ENCODE assay signal across 1 cellular context in genomic region chr9:101354765-101355708, GRCh38.
TF ChIP-seq lines count a peak whose summit lies in the region.

No MANE protein-coding gene starts in this region.

TF ChIP-seq in HepG2, 621 proteins besides CTCF, POLR2A, EP300 and RAD21 (continued from another document and continues in another):
- TF ChIP-seq ZNF142 (CRISPR knock-in tag; IDR thresholded peaks at IDR 0.05) (no peak), MYPOP (CRISPR knock-in tag; IDR thresholded peaks at IDR 0.05) (no peak), FOXJ3 (CRISPR knock-in tag; IDR thresholded peaks at IDR 0.05; ENCODE audit: borderline replicate concordance) (no peak), RBM39 (IDR thresholded peaks at IDR 0.05; ENCODE audit: low read depth, low read length, poor library complexity, severe bottlenecking) (no peak), RFX3 (CRISPR knock-in tag; IDR thresholded peaks at IDR 0.05) (no peak), ZNF253 (CRISPR knock-in tag; IDR thresholded peaks at IDR 0.05; ENCODE audit: borderline replicate concordance) (no peak), ZBTB37 (CRISPR knock-in tag; IDR thresholded peaks at IDR 0.05) (no peak), NCOA5 (CRISPR knock-in tag; IDR thresholded peaks at IDR 0.05) (no peak), GFI1 (CRISPR knock-in tag; IDR thresholded peaks at IDR 0.05; ENCODE audit: borderline replicate concordance) (peak; percentile 5; the same call in 1 of the 2 replicates), ZNF580 (CRISPR knock-in tag; IDR thresholded peaks at IDR 0.05; ENCODE audit: borderline replicate concordance, low read depth) (no peak), SMARCC2 (IDR thresholded peaks at IDR 0.05) (no peak), ZFYVE20 (CRISPR knock-in tag; IDR thresholded peaks at IDR 0.05; ENCODE audit: borderline replicate concordance, low read depth) (no peak), SNAI1 (CRISPR knock-in tag; IDR thresholded peaks at IDR 0.05; ENCODE audit: borderline replicate concordance) (no peak), CBX5 (CRISPR knock-in tag; IDR thresholded peaks at IDR 0.05; ENCODE audit: borderline replicate concordance) (no peak), GTF2F1 (IDR thresholded peaks at IDR 0.05; ENCODE audit: low read length) (no peak), ZNF788 (CRISPR knock-in tag; IDR thresholded peaks at IDR 0.05; ENCODE audit: borderline replicate concordance) (0 out of 2 replicates have a peak, but pooled peaks have one; percentile 14), RARG (CRISPR knock-in tag; IDR thresholded peaks at IDR 0.05; ENCODE audit: low read depth) (no peak), ARID2 (CRISPR knock-in tag; IDR thresholded peaks at IDR 0.05; ENCODE audit: borderline replicate concordance) (no peak), ZNF530 (CRISPR knock-in tag; IDR thresholded peaks at IDR 0.05; ENCODE audit: low read depth) (no peak), ZNF839 (CRISPR knock-in tag; IDR thresholded peaks at IDR 0.05; ENCODE audit: borderline replicate concordance) (no peak), ZNF850 (CRISPR knock-in tag; conservative IDR thresholded peaks at IDR 0.05) (no peak), ZNF468 (CRISPR knock-in tag; IDR thresholded peaks at IDR 0.05) (0 out of 2 replicates have a peak, but pooled peaks have one; percentile 57), ZNF569 (CRISPR knock-in tag; IDR thresholded peaks at IDR 0.05; ENCODE audit: borderline replicate concordance) (no peak), ZNF264 (CRISPR knock-in tag; IDR thresholded peaks at IDR 0.05) (0 out of 2 replicates have a peak, but pooled peaks have one; percentile 21), ARNT (IDR thresholded peaks at IDR 0.05) (no peak), HBP1 (CRISPR knock-in tag; IDR thresholded peaks at IDR 0.05; ENCODE audit: low read depth) (no peak), ZBED4 (CRISPR knock-in tag; IDR thresholded peaks at IDR 0.05; ENCODE audit: borderline replicate concordance) (no peak), BCLAF1 (IDR thresholded peaks at IDR 0.05) (no peak), TSC22D2 (CRISPR knock-in tag; IDR thresholded peaks at IDR 0.05; ENCODE audit: borderline replicate concordance) (no peak), ZNF597 (CRISPR knock-in tag; IDR thresholded peaks at IDR 0.05) (no peak), TRIM22 (IDR thresholded peaks at IDR 0.05) (no peak), ZNF570 (CRISPR knock-in tag; IDR thresholded peaks at IDR 0.05; ENCODE audit: borderline replicate concordance) (no peak), ZBTB43 (CRISPR knock-in tag; conservative IDR thresholded peaks at IDR 0.05) (no peak), ZNF674 (CRISPR knock-in tag; IDR thresholded peaks at IDR 0.05; ENCODE audit: low read depth) (no peak), POLR2AphosphoS5 (IDR thresholded peaks at IDR 0.05; ENCODE audit: low read depth, low read length) (no peak), PITX1 (CRISPR knock-in tag; IDR thresholded peaks at IDR 0.05) (peak; percentile 52; the same call in 1 of the 2 replicates), ATAD3A (CRISPR knock-in tag; IDR thresholded peaks at IDR 0.05) (no peak)
